20 cellular contexts compared by ENCODE assay signal in the genomic region with DNA sequence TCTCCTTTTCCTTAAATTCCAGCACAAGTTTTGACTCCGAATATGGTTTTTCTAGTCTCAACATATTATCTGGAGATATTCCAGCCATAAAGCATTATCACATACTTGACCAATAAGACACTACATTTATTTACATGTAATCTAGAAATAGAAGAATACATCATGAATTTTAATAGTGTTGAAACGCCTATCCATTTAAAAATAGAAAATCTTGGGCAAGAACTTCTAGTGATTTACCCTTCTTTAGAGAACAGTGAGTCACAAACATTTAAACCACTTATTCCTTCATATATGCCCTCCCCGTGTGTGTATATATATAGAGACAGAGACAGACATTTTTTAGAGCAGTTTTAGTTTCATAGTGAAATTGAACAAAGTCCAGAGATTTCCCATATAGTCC.
A peak's percentile ranks its signal among the peaks of the same experiment; 100 is the strongest.
DNase-seq lines count a peak whose midpoint lies in the region; ATAC-seq and TF ChIP-seq lines count a peak whose summit lies in the region.
"Had no signal": no experiment of that assay in that cellular context is flagged by ENCODE, and none has a peak within 500 bp of the region (broad histone marks: within the 10 kb centered on the region; RNA-seq: fewer than 3 reads in every experiment).

No MANE protein-coding gene starts in this region.

- H2AK5ac ChIP-seq in mesenchymal stem cell (ENCODE audit: low read length, severe bottlenecking) = no peak overlapping the region

- no peak overlapping the region for H3K23ac ChIP-seq in mesenchymal stem cell (ENCODE audit: low read length in 2 of 2)

- no peak overlapping the region for H2BK15ac ChIP-seq in mesenchymal stem cell (ENCODE audit: low read depth, poor library complexity, severe bottlenecking)

- no peak overlapping the region for H3K4ac ChIP-seq in mesenchymal stem cell (ENCODE audit: low read depth in 1 of 2, low read length in 2 of 2)

- ATAC-seq in aorta (ENCODE audit: low FRiP score) = no peak
- no peak for ATAC-seq in activated CD4-positive, alpha-beta T cell treated with anti-CD3 and anti-CD28 coated beads for 36 hours
- ATAC-seq: activated T-helper 17 cell treated with anti-CD3 and anti-CD28 coated beads, Interleukin-2, amount 50 U/mL, for 72 hours; heart right ventricle; HepG2 had no signal

- no peak overlapping the region for H2BK5ac ChIP-seq in mesenchymal stem cell (ENCODE audit: low read depth, low read length, poor library complexity, severe bottlenecking)

- no peak overlapping the region for H4K91ac ChIP-seq in mesenchymal stem cell (ENCODE audit: low read length)

- no peaks in the 10 kb centered on the region for H3K9me3 Mint-ChIP-seq in chondrocyte (ENCODE audit: low read depth)
- H3K9me3 Mint-ChIP-seq in activated CD4-positive, alpha-beta T cell treated with anti-CD3 and anti-CD28 coated beads for 36 hours (ENCODE audit: low read depth) = no peaks in the 10 kb centered on the region
- H3K9me3 Mint-ChIP-seq: activated T-helper 17 cell treated with anti-CD3 and anti-CD28 coated beads, Interleukin-2, amount 50 U/mL, for 72 hours had no signal

- H3K4me3 Mint-ChIP-seq in chondrocyte (ENCODE audit: unreplicated experiment) = no peak overlapping the region
- no peak overlapping the region for H3K4me3 Mint-ChIP-seq in activated CD4-positive, alpha-beta T cell treated with anti-CD3 and anti-CD28 coated beads for 36 hours
- H3K4me3 Mint-ChIP-seq: activated T-helper 17 cell treated with anti-CD3 and anti-CD28 coated beads, Interleukin-2, amount 50 U/mL, for 72 hours; CD14-positive monocyte had no signal

- H3K9ac ChIP-seq in mesenchymal stem cell (ENCODE audit: low read length) = no peak overlapping the region

- POLR2A ChIA-PET in activated CD4-positive, alpha-beta T cell treated with anti-CD3 and anti-CD28 coated beads for 36 hours (lab: Charles Lee) = no interaction called here

- peak overlapping the region; percentile 82 for H3K27ac Mint-ChIP-seq in chondrocyte (ENCODE audit: unreplicated experiment)
- H3K27ac Mint-ChIP-seq in activated CD4-positive, alpha-beta T cell treated with anti-CD3 and anti-CD28 coated beads for 36 hours = no peak overlapping the region
- H3K27ac Mint-ChIP-seq: activated T-helper 17 cell treated with anti-CD3 and anti-CD28 coated beads, Interleukin-2, amount 50 U/mL, for 72 hours; CD14-positive monocyte had no signal

- H3K4me3 ChIP-seq in mesenchymal stem cell (ENCODE audit: insufficient read depth in 1 of 2, low read depth in 1 of 2, low read length in 2 of 2) (no peak overlapping the region), aorta (ENCODE audit: low read length in 2 of 2) (no peak overlapping the region)
- H3K4me3 ChIP-seq: heart right ventricle, skin epidermis, thyroid gland had no signal

- no peak overlapping the region for H2BK120ac ChIP-seq in mesenchymal stem cell (ENCODE audit: low read depth, low read length)

- peaks cover 0 to 27% of the 10 kb centered on the region in 2 experiments for H3K36me3 ChIP-seq in mesenchymal stem cell (ENCODE audit: control insufficient read depth in 1 of 2, insufficient read depth in 2 of 2, low read depth in 1 of 2, low read length in 2 of 2)
- peaks cover 0 to 20% of the 10 kb centered on the region in 2 donors for H3K36me3 ChIP-seq in aorta (ENCODE audit: control insufficient read depth in 1 of 2, insufficient read depth in 2 of 2, low read length in 1 of 2)
- H3K36me3 ChIP-seq: thyroid gland had no signal

- no peaks in the 10 kb centered on the region for H3K27me3 Mint-ChIP-seq in chondrocyte (ENCODE audit: low read depth)
- H3K27me3 Mint-ChIP-seq in activated CD4-positive, alpha-beta T cell treated with anti-CD3 and anti-CD28 coated beads for 36 hours = peaks cover 12% of the 10 kb centered on the region

- no peaks in the 10 kb centered on the region for H3K27me3 ChIP-seq in mesenchymal stem cell (ENCODE audit: control insufficient read depth in 1 of 2, insufficient read depth in 1 of 2, low read length in 2 of 2)
- no peaks in the 10 kb centered on the region for H3K27me3 ChIP-seq in aorta (ENCODE audit: control insufficient read depth in 1 of 2, insufficient read depth in 2 of 2, low read length in 1 of 2)
- H3K27me3 ChIP-seq: heart right ventricle, thyroid gland had no signal

- no peak overlapping the region for H3K14ac ChIP-seq in mesenchymal stem cell (ENCODE audit: low read length in 2 of 2)

- WGBS in mesenchymal stem cell = no CpG with 5 or more reads among the region's 3 CpGs
- 3 to 5% methylated on average over 3 of the region's 3 CpGs for whole genome bisulfite sequencing in aorta, 2 donors

- H3K4me2 ChIP-seq in mesenchymal stem cell (ENCODE audit: low read length, poor library complexity, severe bottlenecking) = no peak overlapping the region

- intact Hi-C loops in aorta (cut with DNase I) = loop anchor here in 1 of 2 donors (10.0 kb wide), 1 partner anchor 122 kb away; no protein-coding TSS in a partner anchor
- intact Hi-C loops in activated CD4-positive, alpha-beta T cell treated with anti-CD3 and anti-CD28 coated beads for 36 hours (cut with DNase I, micrococcal nuclease) = loop anchor here in 1 of 2 experiments (5.0 kb wide), 1 partner anchor 291 kb away; no protein-coding TSS in a partner anchor

- peaks cover 15% of the 10 kb centered on the region for H3K79me1 ChIP-seq in mesenchymal stem cell (replicated peaks; ENCODE audit: low read length, poor library complexity, severe bottlenecking)

- peaks cover 3% of the 10 kb centered on the region for H3K36me3 Mint-ChIP-seq in chondrocyte (ENCODE audit: low read depth)
- H3K36me3 Mint-ChIP-seq in activated CD4-positive, alpha-beta T cell treated with anti-CD3 and anti-CD28 coated beads for 36 hours (ENCODE audit: low read depth) = no peaks in the 10 kb centered on the region
- H3K36me3 Mint-ChIP-seq: CD14-positive monocyte had no signal

- no peak overlapping the region for H3K18ac ChIP-seq in mesenchymal stem cell (ENCODE audit: low read depth in 1 of 2, low read length in 2 of 2)

- H4K8ac ChIP-seq in mesenchymal stem cell (ENCODE audit: low read length) = no peak overlapping the region

- no peaks in the 10 kb centered on the region for H3K9me3 ChIP-seq in mesenchymal stem cell (ENCODE audit: control insufficient read depth, low read length)
- no peaks in the 10 kb centered on the region for H3K9me3 ChIP-seq in aorta (ENCODE audit: control insufficient read depth, low read length)
- H3K9me3 ChIP-seq: heart right ventricle, thyroid gland had no signal

- peaks cover 42% of the 10 kb centered on the region for H3K4me1 Mint-ChIP-seq in chondrocyte (ENCODE audit: low read depth)
- H3K4me1 Mint-ChIP-seq in activated CD4-positive, alpha-beta T cell treated with anti-CD3 and anti-CD28 coated beads for 36 hours = peaks cover 18% of the 10 kb centered on the region
- H3K4me1 Mint-ChIP-seq: activated T-helper 17 cell treated with anti-CD3 and anti-CD28 coated beads, Interleukin-2, amount 50 U/mL, for 72 hours; CD14-positive monocyte had no signal

- CTCF ChIA-PET in activated CD4-positive, alpha-beta T cell treated with anti-CD3 and anti-CD28 coated beads for 36 hours (lab: Charles Lee) = interaction anchor here (0.9 kb wide), 1 partner anchor 232 kb away, joined by 3 read pairs; no protein-coding TSS in a partner anchor

- DNase-seq in MV-4-11 (lab: John Stamatoyannopoulos, UW) = peak; percentile 81
- no peak for DNase-seq in chondrocyte (ENCODE audit: low spot score)
- DNase-seq in mesenchymal stem cell = peak; percentile 92
- no peak for DNase-seq in aorta
- DNase-seq in activated naive CD4-positive, alpha-beta T cell (lab: John Stamatoyannopoulos, UW) = no peak
- DNase-seq in activated CD4-positive, alpha-beta T cell treated with anti-CD3 and anti-CD28 coated beads for 36 hours = no peak
- DNase-seq in T-helper 2 cell = no peak
- DNase-seq: activated CD4-positive, CD25-positive, alpha-beta regulatory T cell; amniotic stem cell; heart right ventricle; kidney; midbrain; NCI-H2081 treated with DMSO at 0.1 percent for 48 hours; NCI-H524; occipital lobe; thyroid gland had no signal

- H2BK12ac ChIP-seq in mesenchymal stem cell (ENCODE audit: low read length in 2 of 2) = no peak overlapping the region

- no peak overlapping the region for H2AFZ ChIP-seq in mesenchymal stem cell (ENCODE audit: low read depth, low read length)

- H3K27ac ChIP-seq in mesenchymal stem cell (ENCODE audit: low read length, poor library complexity, severe bottlenecking) = no peak overlapping the region
- H3K27ac ChIP-seq in aorta (ENCODE audit: low read depth in 1 of 2, low read length in 2 of 2) = peak overlapping the region; percentile 10 to 57
- H3K27ac ChIP-seq: heart right ventricle, skin epidermis, thyroid gland had no signal

- TF ChIP-seq CTCF in chondrocyte (IDR thresholded peaks at IDR 0.05) = no peak

- peaks cover 4% of the 10 kb centered on the region for H3K4me1 ChIP-seq in mesenchymal stem cell (ENCODE audit: control insufficient read depth, insufficient read depth, low read depth, low read length)
- peaks cover 9 to 12% of the 10 kb centered on the region in 2 donors for H3K4me1 ChIP-seq in aorta (ENCODE audit: control insufficient read depth in 1 of 2, insufficient read depth in 2 of 2, low read length in 2 of 2)

Comparison
In these comparisons a context has a peak if more than half of its experiments do, and no peak if none do; other contexts are left out.
1. DNase-seq: peak in MV-4-11 (single experiment) and mesenchymal stem cell (single experiment); none in chondrocyte (single experiment), aorta (0 of 2), activated naive CD4-positive, alpha-beta T cell (0 of 4), activated CD4-positive, alpha-beta T cell treated with anti-CD3 and anti-CD28 coated beads for 36 hours (single experiment) and T-helper 2 cell (0 of 5).